Comparison of ENCODE assay signal across 1 cellular context in the genomic region with DNA sequence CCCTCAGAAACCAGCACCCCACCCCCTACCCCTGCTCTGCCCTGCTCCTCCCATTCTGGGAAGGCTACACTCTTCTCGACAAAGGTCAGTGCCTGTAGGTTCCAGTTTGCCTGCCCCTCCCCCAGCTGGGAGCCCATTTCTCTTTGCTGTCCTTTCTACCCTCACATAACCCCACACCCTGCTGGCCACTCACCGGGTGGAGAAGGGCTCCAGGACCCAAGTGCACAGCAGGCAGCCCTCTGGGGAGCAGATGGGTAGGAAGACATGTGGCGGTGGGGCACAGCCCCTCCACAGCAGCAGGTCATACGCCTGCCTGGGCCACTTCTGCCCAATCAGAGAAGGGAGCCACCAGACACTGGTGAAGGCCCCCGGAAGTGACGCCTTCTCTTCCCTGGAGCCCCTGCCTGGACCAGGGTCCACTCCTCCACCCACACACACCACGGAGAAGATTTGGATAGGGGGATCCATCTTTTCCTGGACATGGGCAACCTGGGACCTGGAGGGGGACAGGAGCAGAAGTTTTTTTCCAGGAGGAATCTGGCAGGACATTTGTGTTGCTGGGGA.
TF ChIP-seq lines count a peak whose summit lies in the region.

A gene (minus strand): TSS at position 326 of the 564 bp plus-strand sequence. CDS start 1,948 bp downstream, outside the sequence.

TF ChIP-seq in HepG2, 621 proteins besides CTCF, POLR2A, EP300 and RAD21 (continued from another document and continues in another):
- TF ChIP-seq, protein P1, sequence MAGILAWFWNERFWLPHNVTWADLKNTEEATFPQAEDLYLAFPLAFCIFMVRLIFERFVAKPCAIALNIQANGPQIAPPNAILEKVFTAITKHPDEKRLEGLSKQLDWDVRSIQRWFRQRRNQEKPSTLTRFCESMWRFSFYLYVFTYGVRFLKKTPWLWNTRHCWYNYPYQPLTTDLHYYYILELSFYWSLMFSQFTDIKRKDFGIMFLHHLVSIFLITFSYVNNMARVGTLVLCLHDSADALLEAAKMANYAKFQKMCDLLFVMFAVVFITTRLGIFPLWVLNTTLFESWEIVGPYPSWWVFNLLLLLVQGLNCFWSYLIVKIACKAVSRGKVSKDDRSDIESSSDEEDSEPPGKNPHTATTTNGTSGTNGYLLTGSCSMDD (CRISPR knock-in tag; IDR thresholded peaks at IDR 0.05), result no peak
- TF ChIP-seq SYNCRIP (IDR thresholded peaks at IDR 0.05; ENCODE audit: insufficient read depth, low read depth, low read length) (no peak), KMT2B (CRISPR knock-in tag; IDR thresholded peaks at IDR 0.05) (peak; percentile 42), FOXA1 (IDR thresholded peaks at IDR 0.05) (no peak), FOXA1 (CRISPR knock-in tag; IDR thresholded peaks at IDR 0.05) (no peak), RNF2 (conservative IDR thresholded peaks at IDR 0.05; ENCODE audit: low read depth) (0 out of 2 replicates have a peak, but pooled peaks have one; percentile 22), ZNF484 (CRISPR knock-in tag; IDR thresholded peaks at IDR 0.05; ENCODE audit: borderline replicate concordance, low read depth) (no peak), ZNF672 (CRISPR knock-in tag; IDR thresholded peaks at IDR 0.05) (no peak), ZSCAN22 (CRISPR knock-in tag; IDR thresholded peaks at IDR 0.05) (no peak), NONO (IDR thresholded peaks at IDR 0.05) (no peak), NONO (CRISPR knock-in tag; conservative IDR thresholded peaks at IDR 0.05) (peak; percentile 51; the same call in 1 of the 2 replicates), ASH2L (IDR thresholded peaks at IDR 0.05; ENCODE audit: insufficient read length, low read depth, low read length) (peak; percentile 63), ZNF570 (CRISPR knock-in tag; IDR thresholded peaks at IDR 0.05; ENCODE audit: borderline replicate concordance) (no peak; the same call in 1 of the 2 replicates), ATM (IDR thresholded peaks at IDR 0.05; ENCODE audit: borderline replicate concordance) (no peak), SRSF4 (IDR thresholded peaks at IDR 0.05; ENCODE audit: low read depth, low read length, poor library complexity, severe bottlenecking) (no peak), TAF15 (IDR thresholded peaks at IDR 0.05; ENCODE audit: low read depth, low read length, poor library complexity, severe bottlenecking) (no peak), ZNF777 (CRISPR knock-in tag; IDR thresholded peaks at IDR 0.05) (no peak), ZNF550 (CRISPR knock-in tag; IDR thresholded peaks at IDR 0.05; ENCODE audit: borderline replicate concordance) (no peak), HCFC1 (IDR thresholded peaks at IDR 0.05; ENCODE audit: low read depth, low read length) (0 out of 2 replicates have a peak, but pooled peaks have one; percentile 18), MIXL1 (CRISPR knock-in tag; IDR thresholded peaks at IDR 0.05) (no peak), ARNT2 (CRISPR knock-in tag; IDR thresholded peaks at IDR 0.05; ENCODE audit: low read depth) (no peak), ELF3 (CRISPR knock-in tag; IDR thresholded peaks at IDR 0.05) (peak; percentile 49), ZNF441 (CRISPR knock-in tag; IDR thresholded peaks at IDR 0.05; ENCODE audit: borderline replicate concordance) (no peak), RAD51 (IDR thresholded peaks at IDR 0.05; ENCODE audit: borderline replicate concordance) (no peak), ZNF224 (CRISPR knock-in tag; IDR thresholded peaks at IDR 0.05) (no peak), ZNF629 (CRISPR knock-in tag; conservative IDR thresholded peaks at IDR 0.05) (peak; percentile 22; the same call in 1 of the 2 replicates), PAX8 (CRISPR knock-in tag; IDR thresholded peaks at IDR 0.05; ENCODE audit: borderline replicate concordance) (no peak), MBNL3 (CRISPR knock-in tag; conservative IDR thresholded peaks at IDR 0.05) (no peak), ZNF329 (CRISPR knock-in tag; IDR thresholded peaks at IDR 0.05; ENCODE audit: low read depth) (no peak), TCF7 (IDR thresholded peaks at IDR 0.05; ENCODE audit: low read depth) (no peak), HOXD1 (CRISPR knock-in tag; IDR thresholded peaks at IDR 0.05) (0 out of 2 replicates have a peak, but pooled peaks have one; percentile 19), CREM (IDR thresholded peaks at IDR 0.05) (peak; percentile 93), CREM (CRISPR knock-in tag; IDR thresholded peaks at IDR 0.05) (no peak), RFXANK (CRISPR knock-in tag; IDR thresholded peaks at IDR 0.05) (0 out of 2 replicates have a peak, but pooled peaks have one; percentile 18), MTF1 (CRISPR knock-in tag; IDR thresholded peaks at IDR 0.05) (no peak), ZNF83 (CRISPR knock-in tag; IDR thresholded peaks at IDR 0.05; ENCODE audit: borderline replicate concordance) (no peak), SIX4 (CRISPR knock-in tag; IDR thresholded peaks at IDR 0.05) (no peak), ETV5 (CRISPR knock-in tag; IDR thresholded peaks at IDR 0.05; ENCODE audit: borderline replicate concordance) (peak; percentile 86), ZSCAN31 (CRISPR knock-in tag; IDR thresholded peaks at IDR 0.05; ENCODE audit: low read depth) (peak; percentile 60; the same call in 1 of the 2 replicates), ZNF296 (CRISPR knock-in tag; conservative IDR thresholded peaks at IDR 0.05) (no peak), MED1 (CRISPR knock-in tag; IDR thresholded peaks at IDR 0.05) (peak; percentile 66), SMAD9 (CRISPR knock-in tag; IDR thresholded peaks at IDR 0.05) (no peak)
- TF ChIP-seq, protein P2, sequence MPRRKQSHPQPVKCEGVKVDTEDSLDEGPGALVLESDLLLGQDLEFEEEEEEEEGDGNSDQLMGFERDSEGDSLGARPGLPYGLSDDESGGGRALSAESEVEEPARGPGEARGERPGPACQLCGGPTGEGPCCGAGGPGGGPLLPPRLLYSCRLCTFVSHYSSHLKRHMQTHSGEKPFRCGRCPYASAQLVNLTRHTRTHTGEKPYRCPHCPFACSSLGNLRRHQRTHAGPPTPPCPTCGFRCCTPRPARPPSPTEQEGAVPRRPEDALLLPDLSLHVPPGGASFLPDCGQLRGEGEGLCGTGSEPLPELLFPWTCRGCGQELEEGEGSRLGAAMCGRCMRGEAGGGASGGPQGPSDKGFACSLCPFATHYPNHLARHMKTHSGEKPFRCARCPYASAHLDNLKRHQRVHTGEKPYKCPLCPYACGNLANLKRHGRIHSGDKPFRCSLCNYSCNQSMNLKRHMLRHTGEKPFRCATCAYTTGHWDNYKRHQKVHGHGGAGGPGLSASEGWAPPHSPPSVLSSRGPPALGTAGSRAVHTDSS (CRISPR knock-in tag; conservative IDR thresholded peaks at IDR 0.05), result no peak
- TF ChIP-seq, protein P3, sequence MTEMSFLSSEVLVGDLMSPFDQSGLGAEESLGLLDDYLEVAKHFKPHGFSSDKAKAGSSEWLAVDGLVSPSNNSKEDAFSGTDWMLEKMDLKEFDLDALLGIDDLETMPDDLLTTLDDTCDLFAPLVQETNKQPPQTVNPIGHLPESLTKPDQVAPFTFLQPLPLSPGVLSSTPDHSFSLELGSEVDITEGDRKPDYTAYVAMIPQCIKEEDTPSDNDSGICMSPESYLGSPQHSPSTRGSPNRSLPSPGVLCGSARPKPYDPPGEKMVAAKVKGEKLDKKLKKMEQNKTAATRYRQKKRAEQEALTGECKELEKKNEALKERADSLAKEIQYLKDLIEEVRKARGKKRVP (CRISPR knock-in tag; IDR thresholded peaks at IDR 0.05), result peak in 1 of 2 experiments; percentile 57; a peak in 2 of 4 replicates
- TF ChIP-seq, protein P4, sequence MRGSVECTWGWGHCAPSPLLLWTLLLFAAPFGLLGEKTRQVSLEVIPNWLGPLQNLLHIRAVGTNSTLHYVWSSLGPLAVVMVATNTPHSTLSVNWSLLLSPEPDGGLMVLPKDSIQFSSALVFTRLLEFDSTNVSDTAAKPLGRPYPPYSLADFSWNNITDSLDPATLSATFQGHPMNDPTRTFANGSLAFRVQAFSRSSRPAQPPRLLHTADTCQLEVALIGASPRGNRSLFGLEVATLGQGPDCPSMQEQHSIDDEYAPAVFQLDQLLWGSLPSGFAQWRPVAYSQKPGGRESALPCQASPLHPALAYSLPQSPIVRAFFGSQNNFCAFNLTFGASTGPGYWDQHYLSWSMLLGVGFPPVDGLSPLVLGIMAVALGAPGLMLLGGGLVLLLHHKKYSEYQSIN (CRISPR knock-in tag; IDR thresholded peaks at IDR 0.05; ENCODE audit: borderline replicate concordance), result no peak
- TF ChIP-seq, protein P5, sequence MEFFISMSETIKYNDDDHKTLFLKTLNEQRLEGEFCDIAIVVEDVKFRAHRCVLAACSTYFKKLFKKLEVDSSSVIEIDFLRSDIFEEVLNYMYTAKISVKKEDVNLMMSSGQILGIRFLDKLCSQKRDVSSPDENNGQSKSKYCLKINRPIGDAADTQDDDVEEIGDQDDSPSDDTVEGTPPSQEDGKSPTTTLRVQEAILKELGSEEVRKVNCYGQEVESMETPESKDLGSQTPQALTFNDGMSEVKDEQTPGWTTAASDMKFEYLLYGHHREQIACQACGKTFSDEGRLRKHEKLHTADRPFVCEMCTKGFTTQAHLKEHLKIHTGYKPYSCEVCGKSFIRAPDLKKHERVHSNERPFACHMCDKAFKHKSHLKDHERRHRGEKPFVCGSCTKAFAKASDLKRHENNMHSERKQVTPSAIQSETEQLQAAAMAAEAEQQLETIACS (CRISPR knock-in tag; IDR thresholded peaks at IDR 0.05), result no peak
- TF ChIP-seq, protein P6, sequence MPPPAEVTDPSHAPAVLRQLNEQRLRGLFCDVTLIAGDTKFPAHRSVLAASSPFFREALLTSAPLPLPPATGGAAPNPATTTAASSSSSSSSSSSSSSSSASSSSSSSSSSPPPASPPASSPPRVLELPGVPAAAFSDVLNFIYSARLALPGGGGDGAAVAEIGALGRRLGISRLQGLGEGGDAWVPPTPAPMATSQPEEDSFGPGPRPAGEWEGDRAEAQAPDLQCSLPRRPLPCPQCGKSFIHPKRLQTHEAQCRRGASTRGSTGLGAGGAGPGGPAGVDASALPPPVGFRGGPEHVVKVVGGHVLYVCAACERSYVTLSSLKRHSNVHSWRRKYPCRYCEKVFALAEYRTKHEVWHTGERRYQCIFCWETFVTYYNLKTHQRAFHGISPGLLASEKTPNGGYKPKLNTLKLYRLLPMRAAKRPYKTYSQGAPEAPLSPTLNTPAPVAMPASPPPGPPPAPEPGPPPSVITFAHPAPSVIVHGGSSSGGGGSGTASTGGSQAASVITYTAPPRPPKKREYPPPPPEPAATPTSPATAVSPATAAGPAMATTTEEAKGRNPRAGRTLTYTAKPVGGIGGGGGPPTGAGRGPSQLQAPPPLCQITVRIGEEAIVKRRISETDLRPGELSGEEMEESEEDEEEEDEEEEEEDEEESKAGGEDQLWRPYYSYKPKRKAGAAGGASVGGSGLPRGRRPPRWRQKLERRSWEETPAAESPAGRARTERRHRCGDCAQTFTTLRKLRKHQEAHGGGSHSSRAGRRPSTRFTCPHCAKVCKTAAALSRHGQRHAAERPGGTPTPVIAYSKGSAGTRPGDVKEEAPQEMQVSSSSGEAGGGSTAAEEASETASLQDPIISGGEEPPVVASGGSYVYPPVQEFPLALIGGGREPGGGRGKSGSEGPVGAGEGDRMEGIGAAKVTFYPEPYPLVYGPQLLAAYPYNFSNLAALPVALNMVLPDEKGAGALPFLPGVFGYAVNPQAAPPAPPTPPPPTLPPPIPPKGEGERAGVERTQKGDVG (CRISPR knock-in tag; IDR thresholded peaks at IDR 0.05; ENCODE audit: borderline replicate concordance), result no peak; the same call in 1 of the 2 replicates
- TF ChIP-seq, protein P7, sequence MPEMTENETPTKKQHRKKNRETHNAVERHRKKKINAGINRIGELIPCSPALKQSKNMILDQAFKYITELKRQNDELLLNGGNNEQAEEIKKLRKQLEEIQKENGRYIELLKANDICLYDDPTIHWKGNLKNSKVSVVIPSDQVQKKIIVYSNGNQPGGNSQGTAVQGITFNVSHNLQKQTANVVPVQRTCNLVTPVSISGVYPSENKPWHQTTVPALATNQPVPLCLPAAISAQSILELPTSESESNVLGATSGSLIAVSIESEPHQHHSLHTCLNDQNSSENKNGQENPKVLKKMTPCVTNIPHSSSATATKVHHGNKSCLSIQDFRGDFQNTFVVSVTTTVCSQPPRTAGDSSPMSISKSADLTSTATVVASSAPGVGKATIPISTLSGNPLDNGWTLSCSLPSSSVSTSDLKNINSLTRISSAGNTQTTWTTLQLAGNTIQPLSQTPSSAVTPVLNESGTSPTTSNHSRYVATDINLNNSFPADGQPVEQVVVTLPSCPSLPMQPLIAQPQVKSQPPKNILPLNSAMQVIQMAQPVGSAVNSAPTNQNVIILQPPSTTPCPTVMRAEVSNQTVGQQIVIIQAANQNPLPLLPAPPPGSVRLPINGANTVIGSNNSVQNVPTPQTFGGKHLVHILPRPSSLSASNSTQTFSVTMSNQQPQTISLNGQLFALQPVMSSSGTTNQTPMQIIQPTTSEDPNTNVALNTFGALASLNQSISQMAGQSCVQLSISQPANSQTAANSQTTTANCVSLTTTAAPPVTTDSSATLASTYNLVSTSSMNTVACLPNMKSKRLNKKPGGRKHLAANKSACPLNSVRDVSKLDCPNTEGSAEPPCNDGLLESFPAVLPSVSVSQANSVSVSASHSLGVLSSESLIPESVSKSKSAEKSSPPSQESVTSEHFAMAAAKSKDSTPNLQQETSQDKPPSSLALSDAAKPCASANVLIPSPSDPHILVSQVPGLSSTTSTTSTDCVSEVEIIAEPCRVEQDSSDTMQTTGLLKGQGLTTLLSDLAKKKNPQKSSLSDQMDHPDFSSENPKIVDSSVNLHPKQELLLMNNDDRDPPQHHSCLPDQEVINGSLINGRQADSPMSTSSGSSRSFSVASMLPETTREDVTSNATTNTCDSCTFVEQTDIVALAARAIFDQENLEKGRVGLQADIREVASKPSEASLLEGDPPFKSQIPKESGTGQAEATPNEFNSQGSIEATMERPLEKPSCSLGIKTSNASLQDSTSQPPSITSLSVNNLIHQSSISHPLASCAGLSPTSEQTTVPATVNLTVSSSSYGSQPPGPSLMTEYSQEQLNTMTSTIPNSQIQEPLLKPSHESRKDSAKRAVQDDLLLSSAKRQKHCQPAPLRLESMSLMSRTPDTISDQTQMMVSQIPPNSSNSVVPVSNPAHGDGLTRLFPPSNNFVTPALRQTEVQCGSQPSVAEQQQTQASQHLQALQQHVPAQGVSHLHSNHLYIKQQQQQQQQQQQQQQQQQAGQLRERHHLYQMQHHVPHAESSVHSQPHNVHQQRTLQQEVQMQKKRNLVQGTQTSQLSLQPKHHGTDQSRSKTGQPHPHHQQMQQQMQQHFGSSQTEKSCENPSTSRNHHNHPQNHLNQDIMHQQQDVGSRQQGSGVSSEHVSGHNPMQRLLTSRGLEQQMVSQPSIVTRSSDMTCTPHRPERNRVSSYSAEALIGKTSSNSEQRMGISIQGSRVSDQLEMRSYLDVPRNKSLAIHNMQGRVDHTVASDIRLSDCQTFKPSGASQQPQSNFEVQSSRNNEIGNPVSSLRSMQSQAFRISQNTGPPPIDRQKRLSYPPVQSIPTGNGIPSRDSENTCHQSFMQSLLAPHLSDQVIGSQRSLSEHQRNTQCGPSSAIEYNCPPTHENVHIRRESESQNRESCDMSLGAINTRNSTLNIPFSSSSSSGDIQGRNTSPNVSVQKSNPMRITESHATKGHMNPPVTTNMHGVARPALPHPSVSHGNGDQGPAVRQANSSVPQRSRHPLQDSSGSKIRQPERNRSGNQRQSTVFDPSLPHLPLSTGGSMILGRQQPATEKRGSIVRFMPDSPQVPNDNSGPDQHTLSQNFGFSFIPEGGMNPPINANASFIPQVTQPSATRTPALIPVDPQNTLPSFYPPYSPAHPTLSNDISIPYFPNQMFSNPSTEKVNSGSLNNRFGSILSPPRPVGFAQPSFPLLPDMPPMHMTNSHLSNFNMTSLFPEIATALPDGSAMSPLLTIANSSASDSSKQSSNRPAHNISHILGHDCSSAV (CRISPR knock-in tag; IDR thresholded peaks at IDR 0.05; ENCODE audit: borderline replicate concordance), result no peak
- TF ChIP-seq, protein P8, sequence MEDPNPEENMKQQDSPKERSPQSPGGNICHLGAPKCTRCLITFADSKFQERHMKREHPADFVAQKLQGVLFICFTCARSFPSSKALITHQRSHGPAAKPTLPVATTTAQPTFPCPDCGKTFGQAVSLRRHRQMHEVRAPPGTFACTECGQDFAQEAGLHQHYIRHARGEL (CRISPR knock-in tag; IDR thresholded peaks at IDR 0.05), result no peak
